8 cellular contexts compared by ENCODE assay signal in the genomic region with DNA sequence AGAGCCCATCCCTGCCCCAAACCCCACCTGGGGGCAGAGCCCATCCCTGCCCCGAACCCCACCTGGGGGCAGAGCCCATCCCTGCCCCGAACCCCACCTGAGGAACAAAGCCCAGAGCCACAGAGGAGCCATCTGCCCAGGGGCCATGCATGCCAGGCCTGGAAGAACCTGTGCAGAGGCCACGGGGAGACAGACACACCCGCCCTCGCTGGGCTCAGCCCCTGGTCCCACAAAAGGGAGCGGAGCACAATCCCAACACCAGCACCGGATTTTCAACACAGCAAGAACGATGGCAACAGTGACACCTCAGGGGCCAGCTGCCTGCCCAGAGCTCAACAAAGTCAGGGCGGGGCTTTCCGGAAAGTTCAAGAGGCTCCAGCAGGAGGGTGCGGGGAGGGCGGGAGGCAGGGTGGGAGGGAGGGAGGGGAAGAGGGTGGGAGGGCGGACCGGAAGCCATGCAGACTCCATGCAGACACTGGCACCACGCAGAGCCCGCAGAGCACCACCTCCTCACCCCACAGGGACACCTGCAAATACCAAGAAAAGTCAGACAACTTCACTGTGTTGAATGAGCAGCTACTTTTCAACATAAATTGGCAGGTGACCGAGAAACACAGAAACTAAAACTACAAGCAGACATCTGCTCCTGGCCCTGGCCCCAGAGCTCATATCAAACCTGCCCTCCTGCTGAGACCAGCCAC. TPM values are rescaled to one million over a fixed set of nuclear protein-coding genes. Genes with fewer than 3 reads are reported as not detected.
DNase-seq lines count a peak whose midpoint lies in the region; ATAC-seq and TF ChIP-seq lines count a peak whose summit lies in the region.

No MANE protein-coding gene starts in this region.

- H3K4me3 ChIP-seq in HUES6 (ENCODE audit: low read depth, low read length): peak overlapping the region; percentile 36; the same call in 1 of the 2 replicates

- peak overlapping the region; percentile 82 for H3K27ac ChIP-seq in HUES6 (ENCODE audit: low read depth, low read length)

- H3K9me3 Mint-ChIP-seq in glutamatergic neuron (ENCODE audit: unreplicated experiment): peaks cover 5% of the 10 kb centered on the region
- no peaks in the 10 kb centered on the region for H3K9me3 Mint-ChIP-seq in HFFc6

- H3K4me1 Mint-ChIP-seq in glutamatergic neuron (ENCODE audit: low read depth, unreplicated experiment): peaks cover 28% of the 10 kb centered on the region
- H3K4me1 Mint-ChIP-seq in HFFc6 (ENCODE audit: low read depth): no peaks in the 10 kb centered on the region

- no peak overlapping the region for H3K4me3 Mint-ChIP-seq in glutamatergic neuron (ENCODE audit: unreplicated experiment)
- H3K4me3 Mint-ChIP-seq in HFFc6: no peak overlapping the region

- H3K9ac ChIP-seq in HUES6 (ENCODE audit: low read length): peak overlapping the region; percentile 57

- H3K27me3 Mint-ChIP-seq in glutamatergic neuron (ENCODE audit: unreplicated experiment) (peaks cover 7% of the 10 kb centered on the region), HFFc6 (ENCODE audit: insufficient read depth) (peaks cover 1% of the 10 kb centered on the region; the same call in 1 of the 2 replicates)

- no peaks in the 10 kb centered on the region for H3K9me3 ChIP-seq in HUES6 (ENCODE audit: control insufficient read depth, insufficient read depth, low read depth, low read length)

- TF ChIP-seq CTCF in glutamatergic neuron (IDR thresholded peaks at IDR 0.05; ENCODE audit: partially characterized antibody, unreplicated experiment) (no peak), HFFc6 (IDR thresholded peaks at IDR 0.05) (no peak)

- DNase-seq in activated T-cell treated with anti-CD3 and anti-CD28 coated beads for 1 hour (ENCODE audit: low read depth) (peak; percentile 49), glutamatergic neuron (no peak), HFFc6 (no peak)
- DNase-seq in stimulated activated CD8-positive, alpha-beta memory T cell treated with anti-CD3 and anti-CD28 coated beads, Interleukin-12 subunit alpha, Interleukin-12 subunit beta, amount 100 ng/mL, for 1 hour (ENCODE audit: low read depth): peak; percentile 15

- ATAC-seq in GM18858 (IDR thresholded peaks at IDR 0.05; ENCODE audit: unreplicated experiment) (no peak), GM21515 (IDR thresholded peaks at IDR 0.05; ENCODE audit: unreplicated experiment) (no peak), GM21367 (IDR thresholded peaks at IDR 0.05; ENCODE audit: unreplicated experiment) (no peak)

- peak overlapping the region; percentile 3 for H3K27ac Mint-ChIP-seq in glutamatergic neuron (ENCODE audit: unreplicated experiment)
- no peak overlapping the region for H3K27ac Mint-ChIP-seq in HFFc6

- peaks cover 4% of the 10 kb centered on the region for H3K36me3 Mint-ChIP-seq in glutamatergic neuron (ENCODE audit: unreplicated experiment)
- H3K36me3 Mint-ChIP-seq in HFFc6 (ENCODE audit: low read depth): peaks cover 10% of the 10 kb centered on the region

- H3K36me3 ChIP-seq in HUES6 (ENCODE audit: control insufficient read depth, insufficient read depth, low read length): peaks cover 36% of the 10 kb centered on the region

- peaks cover 34% of the 10 kb centered on the region for H3K4me1 ChIP-seq in HUES6 (ENCODE audit: control insufficient read depth, insufficient read depth, low read length)

- H3K27me3 ChIP-seq in HUES6 (ENCODE audit: control insufficient read depth, insufficient read depth, low read length): no peaks in the 10 kb centered on the region

RNA-seq across cellular contexts. Expression of a gene that starts 27.9 kb away (rescaled TPM):
- total RNA-seq in glutamatergic neuron (ENCODE audit: unreplicated experiment): 9.2 TPM
- total RNA-seq in HFFc6 (2021; fragmentation: NEBNext Ultra II Directional; extraction: Animal tissue kit (Norgen Biotek cat#: 25700)): 10 to 100 TPM in 5 of 6 experiments, 1 to 10 TPM in 1; 8.5 to 15.0 (median 11.7) TPM

RNA-seq across cellular contexts. Expression of a gene that starts 38.5 kb away (rescaled TPM):
- 66.7 TPM for total RNA-seq in glutamatergic neuron (ENCODE audit: unreplicated experiment)
- 10 to 100 TPM; 23.0 to 30.0 (median 25.1) TPM for total RNA-seq in HFFc6 (2021; fragmentation: NEBNext Ultra II Directional; extraction: Animal tissue kit (Norgen Biotek cat#: 25700))

RNA-seq across cellular contexts. Expression of a gene that starts 47.1 kb away (rescaled TPM):
- total RNA-seq in glutamatergic neuron (ENCODE audit: unreplicated experiment): 297 TPM
- 100 to 1,000 TPM in 2 of 6 experiments, 10 to 100 TPM in 4; 81.3 to 112 (median 85.4) TPM for total RNA-seq in HFFc6 (2021; fragmentation: NEBNext Ultra II Directional; extraction: Animal tissue kit (Norgen Biotek cat#: 25700))

Comparison
In these comparisons a context has a peak if more than half of its experiments do, and no peak if none do; other contexts are left out.
1. DNase-seq: peak in activated T-cell treated with anti-CD3 and anti-CD28 coated beads for 1 hour (single experiment) and stimulated activated CD8-positive, alpha-beta memory T cell treated with anti-CD3 and anti-CD28 coated beads, Interleukin-12 subunit alpha, Interleukin-12 subunit beta, amount 100 ng/mL, for 1 hour (single experiment); none in glutamatergic neuron (single experiment) and HFFc6 (single experiment).